ENCODE assay signal across 18 cellular contexts in genomic region chr3:158381274-158381868, GRCh38.
DNase-seq lines count a peak whose midpoint lies in the region; ATAC-seq and TF ChIP-seq lines count a peak whose summit lies in the region.
"Had no signal": no experiment of that assay in that cellular context is flagged by ENCODE, and none has a peak within 500 bp of the region (broad histone marks: within the 10 kb centered on the region; RNA-seq: fewer than 3 reads in every experiment).

No MANE protein-coding gene starts in this region.

- in situ Hi-C loops in Panc1 (cut with HindIII; ENCODE audit: low pct_unique_long_range_greater_than_20kb, low sequenced_read_pairs) = no loop called here

- no peaks in the 10 kb centered on the region for H3K27me3 ChIP-seq in Panc1 (ENCODE audit: control insufficient read depth, insufficient read depth, low read length)
- H3K27me3 ChIP-seq: stomach had no signal

- ATAC-seq in Panc1 = no peak
- no peak for ATAC-seq in HG03342 (IDR thresholded peaks at IDR 0.05; ENCODE audit: unreplicated experiment)
- ATAC-seq in HG03442 (IDR thresholded peaks at IDR 0.05; ENCODE audit: unreplicated experiment) = no peak

- H3K4me3 ChIP-seq in AG10803 (ENCODE audit: low read length) (no peak overlapping the region), Panc1 (ENCODE audit: low read depth in 2 of 2, low read length in 2 of 2) (no peak overlapping the region), fibroblast of mammary gland (ENCODE audit: control insufficient read depth, low read depth, low read length) (no peak overlapping the region)
- H3K4me3 ChIP-seq: smooth muscle cell, stomach had no signal

- no TSS peak for BruUV-seq in Panc1 (replicated peaks; lab: Mats Ljungman, UMichigan)

- H3K27ac Mint-ChIP-seq in immature natural killer cell = peak overlapping the region in 1 of 6 donors; percentile 38
- H3K27ac Mint-ChIP-seq: activated B cell treated with CpG ODN at 0.5 μM for 24 hours; activated T-helper 1 cell treated with anti-CD3 and anti-CD28 coated beads, Interleukin-12 subunit alpha, Interleukin-12 subunit beta, Interleukin-2, Interleukin-4 antibody, amounts not matched to agents 30 ng/mL and 10 ng/mL and 1 ng/mL, durations not matched to agents 14 hours and 24 hours and 36 hours; B cell; dendritic cell treated with granulocyte-macrophage colony-stimulating factor and Interleukin-4, amounts not matched to agents 40 ng/mL and 50 ng/mL, for 4 days had no signal

- CTCF ChIA-PET in Panc1 (lab: Charles Lee) = no interaction called here

- POLR2A ChIA-PET in Panc1 (lab: Charles Lee) = no interaction called here

- intact Hi-C loops in Panc1 (cut with micrococcal nuclease; ENCODE audit: unreplicated experiment) = no loop called here

- H3K27ac ChIP-seq in Panc1 (ENCODE audit: low read length) = no peak overlapping the region
- H3K27ac ChIP-seq: stomach had no signal

- no peaks in the 10 kb centered on the region for H3K4me1 ChIP-seq in Panc1 (ENCODE audit: control insufficient read depth, insufficient read depth, low read length)
- H3K4me1 ChIP-seq: stomach had no signal

- H3K36me3 Mint-ChIP-seq in immature natural killer cell = no peaks in the 10 kb centered on the region

- H3K9me3 ChIP-seq in Panc1 (ENCODE audit: control insufficient read depth, insufficient read depth, low read depth, low read length) = no peaks in the 10 kb centered on the region
- H3K9me3 ChIP-seq: stomach had no signal

- no peaks in the 10 kb centered on the region for H3K36me3 ChIP-seq in Panc1 (ENCODE audit: control insufficient read depth, insufficient read depth, low read length)
- H3K36me3 ChIP-seq: stomach had no signal

- H3K9me3 Mint-ChIP-seq in immature natural killer cell = no peaks in the 10 kb centered on the region
- H3K9me3 Mint-ChIP-seq: activated B cell treated with CpG ODN at 0.5 μM for 24 hours; activated T-helper 1 cell treated with anti-CD3 and anti-CD28 coated beads, Interleukin-12 subunit alpha, Interleukin-12 subunit beta, Interleukin-2, Interleukin-4 antibody, amounts not matched to agents 30 ng/mL and 10 ng/mL and 1 ng/mL, durations not matched to agents 14 hours and 24 hours and 36 hours; dendritic cell treated with granulocyte-macrophage colony-stimulating factor and Interleukin-4, amounts not matched to agents 40 ng/mL and 50 ng/mL, for 4 days had no signal

- peak; percentile 86 for DNase-seq in AG10803 (ENCODE audit: low read depth)
- DNase-seq in ELR (ENCODE audit: low read depth) = peak; percentile 2
- DNase-seq in Panc1 (ENCODE audit: low read depth, low spot score) = peak; percentile 55
- peak; percentile 68 for DNase-seq in fibroblast of mammary gland (ENCODE audit: low read depth)
- no peak for DNase-seq in immature natural killer cell
- DNase-seq: activated B cell treated with CpG ODN at 0.5 μM for 24 hours; DMS79 treated with DMSO at 0.1 percent for 48 hours; NCI-H226; stimulated activated CD4-positive, alpha-beta T cell treated with anti-CD3 and anti-CD28 coated beads, Interleukin-2, amount 100 ng/mL, for 48 hours; stomach; T-helper 9 cell; trophoblast cell had no signal

- H3K4me1 Mint-ChIP-seq in immature natural killer cell = no peaks in the 10 kb centered on the region
- H3K4me1 Mint-ChIP-seq: activated B cell treated with CpG ODN at 0.5 μM for 24 hours, B cell had no signal

- TF ChIP-seq CTCF in AG10803 (conservative IDR thresholded peaks at IDR 0.05; ENCODE audit: low read length) (no peak), Panc1 (IDR thresholded peaks at IDR 0.05) (no peak), fibroblast of mammary gland (conservative IDR thresholded peaks at IDR 0.05; ENCODE audit: control insufficient read depth, insufficient read depth, low read depth, low read length) (no peak)

- H3K4me3 Mint-ChIP-seq in immature natural killer cell = no peak overlapping the region
- H3K4me3 Mint-ChIP-seq: activated B cell treated with CpG ODN at 0.5 μM for 24 hours; activated T-helper 1 cell treated with anti-CD3 and anti-CD28 coated beads, Interleukin-12 subunit alpha, Interleukin-12 subunit beta, Interleukin-2, Interleukin-4 antibody, amounts not matched to agents 30 ng/mL and 10 ng/mL and 1 ng/mL, durations not matched to agents 14 hours and 24 hours and 36 hours; B cell; dendritic cell treated with granulocyte-macrophage colony-stimulating factor and Interleukin-4, amounts not matched to agents 40 ng/mL and 50 ng/mL, for 4 days had no signal

- peaks cover 0 to 1% (median 0%) of the 10 kb centered on the region in 3 donors for H3K27me3 Mint-ChIP-seq in immature natural killer cell (ENCODE audit: low read depth in 3 of 3)
- H3K27me3 Mint-ChIP-seq: activated B cell treated with CpG ODN at 0.5 μM for 24 hours; B cell; dendritic cell treated with granulocyte-macrophage colony-stimulating factor and Interleukin-4, amounts not matched to agents 40 ng/mL and 50 ng/mL, for 4 days had no signal

Comparison
In these comparisons a context has a peak if more than half of its experiments do, and no peak if none do; other contexts are left out.
1. DNase-seq: peak in AG10803 (single experiment), ELR (single experiment), Panc1 (single experiment) and fibroblast of mammary gland (single experiment); none in immature natural killer cell (0 of 3).